In the genomic region with DNA sequence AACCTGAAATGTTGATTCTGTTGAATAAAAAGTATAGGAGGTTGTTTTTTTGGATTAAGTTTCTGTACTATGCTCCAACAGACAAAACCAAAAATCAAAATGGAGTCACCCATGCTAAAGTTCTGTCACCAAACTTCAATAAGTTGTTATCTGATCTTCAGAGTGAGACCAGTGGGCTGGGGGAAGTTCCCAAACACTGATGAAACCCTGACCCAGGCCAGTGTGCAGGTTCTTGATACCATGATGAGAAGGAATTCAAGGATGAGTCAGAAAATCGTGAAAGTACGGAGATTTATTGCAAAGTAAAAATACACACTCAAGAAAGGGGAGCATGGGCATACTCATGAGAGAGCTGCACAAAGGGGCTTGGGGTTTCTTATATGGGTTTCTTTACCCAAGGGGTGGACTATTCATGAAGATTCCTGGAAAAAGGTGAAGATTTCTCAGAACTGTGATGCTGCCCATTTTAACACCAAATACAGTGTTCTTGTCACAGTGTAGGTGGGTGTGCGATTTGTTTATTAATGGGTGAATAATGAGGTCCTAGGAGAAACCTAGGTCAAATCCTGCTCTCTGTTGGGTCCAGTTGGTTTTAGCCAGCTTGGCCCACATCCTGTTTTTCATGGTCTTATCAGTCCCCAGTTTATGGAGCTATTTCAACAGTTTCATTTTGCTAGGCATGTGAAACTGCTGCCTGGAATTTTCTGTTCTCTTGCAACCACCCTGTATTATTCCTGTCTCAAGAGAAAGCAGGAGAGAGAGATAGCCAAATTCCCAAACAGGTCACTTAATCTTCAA, we compare ENCODE assay signal across 1 cellular context.
TF ChIP-seq lines count a peak whose summit lies in the region.

No MANE protein-coding gene starts in this region.

TF ChIP-seq in K562, 482 proteins besides CTCF, POLR2A, EP300 and RAD21 (continued from another document and continues in another):
- TF ChIP-seq, protein P1, sequence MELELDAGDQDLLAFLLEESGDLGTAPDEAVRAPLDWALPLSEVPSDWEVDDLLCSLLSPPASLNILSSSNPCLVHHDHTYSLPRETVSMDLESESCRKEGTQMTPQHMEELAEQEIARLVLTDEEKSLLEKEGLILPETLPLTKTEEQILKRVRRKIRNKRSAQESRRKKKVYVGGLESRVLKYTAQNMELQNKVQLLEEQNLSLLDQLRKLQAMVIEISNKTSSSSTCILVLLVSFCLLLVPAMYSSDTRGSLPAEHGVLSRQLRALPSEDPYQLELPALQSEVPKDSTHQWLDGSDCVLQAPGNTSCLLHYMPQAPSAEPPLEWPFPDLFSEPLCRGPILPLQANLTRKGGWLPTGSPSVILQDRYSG (tag; conservative IDR thresholded peaks at IDR 0.05; ENCODE audit: low read depth) = peak; percentile 99
- TF ChIP-seq, protein P2, sequence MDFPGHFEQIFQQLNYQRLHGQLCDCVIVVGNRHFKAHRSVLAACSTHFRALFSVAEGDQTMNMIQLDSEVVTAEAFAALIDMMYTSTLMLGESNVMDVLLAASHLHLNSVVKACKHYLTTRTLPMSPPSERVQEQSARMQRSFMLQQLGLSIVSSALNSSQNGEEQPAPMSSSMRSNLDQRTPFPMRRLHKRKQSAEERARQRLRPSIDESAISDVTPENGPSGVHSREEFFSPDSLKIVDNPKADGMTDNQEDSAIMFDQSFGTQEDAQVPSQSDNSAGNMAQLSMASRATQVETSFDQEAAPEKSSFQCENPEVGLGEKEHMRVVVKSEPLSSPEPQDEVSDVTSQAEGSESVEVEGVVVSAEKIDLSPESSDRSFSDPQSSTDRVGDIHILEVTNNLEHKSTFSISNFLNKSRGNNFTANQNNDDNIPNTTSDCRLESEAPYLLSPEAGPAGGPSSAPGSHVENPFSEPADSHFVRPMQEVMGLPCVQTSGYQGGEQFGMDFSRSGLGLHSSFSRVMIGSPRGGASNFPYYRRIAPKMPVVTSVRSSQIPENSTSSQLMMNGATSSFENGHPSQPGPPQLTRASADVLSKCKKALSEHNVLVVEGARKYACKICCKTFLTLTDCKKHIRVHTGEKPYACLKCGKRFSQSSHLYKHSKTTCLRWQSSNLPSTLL (IDR thresholded peaks at IDR 0.05) = peak; percentile 94
- TF ChIP-seq, protein P3, sequence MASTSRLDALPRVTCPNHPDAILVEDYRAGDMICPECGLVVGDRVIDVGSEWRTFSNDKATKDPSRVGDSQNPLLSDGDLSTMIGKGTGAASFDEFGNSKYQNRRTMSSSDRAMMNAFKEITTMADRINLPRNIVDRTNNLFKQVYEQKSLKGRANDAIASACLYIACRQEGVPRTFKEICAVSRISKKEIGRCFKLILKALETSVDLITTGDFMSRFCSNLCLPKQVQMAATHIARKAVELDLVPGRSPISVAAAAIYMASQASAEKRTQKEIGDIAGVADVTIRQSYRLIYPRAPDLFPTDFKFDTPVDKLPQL (IDR thresholded peaks at IDR 0.05; ENCODE audit: extremely low read depth, insufficient read length) = no peak
- TF ChIP-seq, protein P4, sequence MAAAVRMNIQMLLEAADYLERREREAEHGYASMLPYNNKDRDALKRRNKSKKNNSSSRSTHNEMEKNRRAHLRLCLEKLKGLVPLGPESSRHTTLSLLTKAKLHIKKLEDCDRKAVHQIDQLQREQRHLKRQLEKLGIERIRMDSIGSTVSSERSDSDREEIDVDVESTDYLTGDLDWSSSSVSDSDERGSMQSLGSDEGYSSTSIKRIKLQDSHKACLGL (CRISPR knock-in tag; IDR thresholded peaks at IDR 0.05; ENCODE audit: borderline replicate concordance, poor library complexity, severe bottlenecking) = no peak
- TF ChIP-seq BMI1 (IDR thresholded peaks at IDR 0.05; ENCODE audit: low read length) (no peak), HMG20B (CRISPR knock-in tag; IDR thresholded peaks at IDR 0.05) (no peak), NRF1 (conservative IDR thresholded peaks at IDR 0.05 in 1 of 2, IDR thresholded peaks at IDR 0.05 in 1 of 2) (no peak), RBM15 (IDR thresholded peaks at IDR 0.05; ENCODE audit: insufficient read depth, low read length) (no peak), ZNF507 (tag; conservative IDR thresholded peaks at IDR 0.05) (peak; percentile 57), CBX2 (IDR thresholded peaks at IDR 0.05; ENCODE audit: insufficient read depth, low read length, poor library complexity, severe bottlenecking) (no peak), CBX5 (IDR thresholded peaks at IDR 0.05; ENCODE audit: borderline replicate concordance, low read depth) (no peak), ZNF212 (CRISPR knock-in tag; IDR thresholded peaks at IDR 0.05) (peak; percentile 95), ZNF354B (CRISPR knock-in tag; IDR thresholded peaks at IDR 0.05) (peak; percentile 90), NFATC3 (IDR thresholded peaks at IDR 0.05) (no peak), MYC (IDR thresholded peaks at IDR 0.05; ENCODE audit: low read depth, low read length) (no peak), MYC (CRISPR knock-in tag; IDR thresholded peaks at IDR 0.05; ENCODE audit: borderline replicate concordance, low read depth) (peak; percentile 82), ZNF766 (CRISPR knock-in tag; conservative IDR thresholded peaks at IDR 0.05) (peak; percentile 99), ZNF561 (CRISPR knock-in tag; conservative IDR thresholded peaks at IDR 0.05) (peak; percentile 93), ARID1B (IDR thresholded peaks at IDR 0.05) (peak; percentile 50), PCBP2 (IDR thresholded peaks at IDR 0.05; ENCODE audit: low read depth, low read length, poor library complexity, severe bottlenecking) (no peak), RFX1 (IDR thresholded peaks at IDR 0.05) (no peak)
- TF ChIP-seq, protein P5, sequence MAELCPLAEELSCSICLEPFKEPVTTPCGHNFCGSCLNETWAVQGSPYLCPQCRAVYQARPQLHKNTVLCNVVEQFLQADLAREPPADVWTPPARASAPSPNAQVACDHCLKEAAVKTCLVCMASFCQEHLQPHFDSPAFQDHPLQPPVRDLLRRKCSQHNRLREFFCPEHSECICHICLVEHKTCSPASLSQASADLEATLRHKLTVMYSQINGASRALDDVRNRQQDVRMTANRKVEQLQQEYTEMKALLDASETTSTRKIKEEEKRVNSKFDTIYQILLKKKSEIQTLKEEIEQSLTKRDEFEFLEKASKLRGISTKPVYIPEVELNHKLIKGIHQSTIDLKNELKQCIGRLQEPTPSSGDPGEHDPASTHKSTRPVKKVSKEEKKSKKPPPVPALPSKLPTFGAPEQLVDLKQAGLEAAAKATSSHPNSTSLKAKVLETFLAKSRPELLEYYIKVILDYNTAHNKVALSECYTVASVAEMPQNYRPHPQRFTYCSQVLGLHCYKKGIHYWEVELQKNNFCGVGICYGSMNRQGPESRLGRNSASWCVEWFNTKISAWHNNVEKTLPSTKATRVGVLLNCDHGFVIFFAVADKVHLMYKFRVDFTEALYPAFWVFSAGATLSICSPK (IDR thresholded peaks at IDR 0.05; ENCODE audit: borderline replicate concordance) = no peak
- TF ChIP-seq, protein P6, sequence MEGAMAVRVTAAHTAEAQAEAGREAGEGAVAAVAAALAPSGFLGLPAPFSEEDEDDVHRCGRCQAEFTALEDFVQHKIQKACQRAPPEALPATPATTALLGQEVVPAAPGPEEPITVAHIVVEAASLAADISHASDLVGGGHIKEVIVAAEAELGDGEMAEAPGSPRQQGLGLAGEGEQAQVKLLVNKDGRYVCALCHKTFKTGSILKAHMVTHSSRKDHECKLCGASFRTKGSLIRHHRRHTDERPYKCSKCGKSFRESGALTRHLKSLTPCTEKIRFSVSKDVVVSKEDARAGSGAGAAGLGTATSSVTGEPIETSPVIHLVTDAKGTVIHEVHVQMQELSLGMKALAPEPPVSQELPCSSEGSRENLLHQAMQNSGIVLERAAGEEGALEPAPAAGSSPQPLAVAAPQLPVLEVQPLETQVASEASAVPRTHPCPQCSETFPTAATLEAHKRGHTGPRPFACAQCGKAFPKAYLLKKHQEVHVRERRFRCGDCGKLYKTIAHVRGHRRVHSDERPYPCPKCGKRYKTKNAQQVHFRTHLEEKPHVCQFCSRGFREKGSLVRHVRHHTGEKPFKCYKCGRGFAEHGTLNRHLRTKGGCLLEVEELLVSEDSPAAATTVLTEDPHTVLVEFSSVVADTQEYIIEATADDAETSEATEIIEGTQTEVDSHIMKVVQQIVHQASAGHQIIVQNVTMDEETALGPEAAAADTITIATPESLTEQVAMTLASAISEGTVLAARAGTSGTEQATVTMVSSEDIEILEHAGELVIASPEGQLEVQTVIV (CRISPR knock-in tag; IDR thresholded peaks at IDR 0.05; ENCODE audit: borderline replicate concordance) = peak; percentile 75; the same call in 1 of the 2 replicates
- TF ChIP-seq, protein P7, sequence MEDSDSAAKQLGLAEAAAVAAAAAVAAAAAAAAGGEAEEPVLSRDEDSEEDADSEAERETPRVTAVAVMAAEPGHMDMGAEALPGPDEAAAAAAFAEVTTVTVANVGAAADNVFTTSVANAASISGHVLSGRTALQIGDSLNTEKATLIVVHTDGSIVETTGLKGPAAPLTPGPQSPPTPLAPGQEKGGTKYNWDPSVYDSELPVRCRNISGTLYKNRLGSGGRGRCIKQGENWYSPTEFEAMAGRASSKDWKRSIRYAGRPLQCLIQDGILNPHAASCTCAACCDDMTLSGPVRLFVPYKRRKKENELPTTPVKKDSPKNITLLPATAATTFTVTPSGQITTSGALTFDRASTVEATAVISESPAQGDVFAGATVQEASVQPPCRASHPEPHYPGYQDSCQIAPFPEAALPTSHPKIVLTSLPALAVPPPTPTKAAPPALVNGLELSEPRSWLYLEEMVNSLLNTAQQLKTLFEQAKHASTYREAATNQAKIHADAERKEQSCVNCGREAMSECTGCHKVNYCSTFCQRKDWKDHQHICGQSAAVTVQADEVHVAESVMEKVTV (CRISPR knock-in tag; IDR thresholded peaks at IDR 0.05) = peak; percentile 71
- TF ChIP-seq, protein P8, sequence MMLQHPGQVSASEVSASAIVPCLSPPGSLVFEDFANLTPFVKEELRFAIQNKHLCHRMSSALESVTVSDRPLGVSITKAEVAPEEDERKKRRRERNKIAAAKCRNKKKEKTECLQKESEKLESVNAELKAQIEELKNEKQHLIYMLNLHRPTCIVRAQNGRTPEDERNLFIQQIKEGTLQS (IDR thresholded peaks at IDR 0.05) = peak; percentile 70; the same call in 1 of the 2 replicates
- TF ChIP-seq, protein P8 (CRISPR knock-in tag; conservative IDR thresholded peaks at IDR 0.05) = no peak
- TF ChIP-seq, protein P9, sequence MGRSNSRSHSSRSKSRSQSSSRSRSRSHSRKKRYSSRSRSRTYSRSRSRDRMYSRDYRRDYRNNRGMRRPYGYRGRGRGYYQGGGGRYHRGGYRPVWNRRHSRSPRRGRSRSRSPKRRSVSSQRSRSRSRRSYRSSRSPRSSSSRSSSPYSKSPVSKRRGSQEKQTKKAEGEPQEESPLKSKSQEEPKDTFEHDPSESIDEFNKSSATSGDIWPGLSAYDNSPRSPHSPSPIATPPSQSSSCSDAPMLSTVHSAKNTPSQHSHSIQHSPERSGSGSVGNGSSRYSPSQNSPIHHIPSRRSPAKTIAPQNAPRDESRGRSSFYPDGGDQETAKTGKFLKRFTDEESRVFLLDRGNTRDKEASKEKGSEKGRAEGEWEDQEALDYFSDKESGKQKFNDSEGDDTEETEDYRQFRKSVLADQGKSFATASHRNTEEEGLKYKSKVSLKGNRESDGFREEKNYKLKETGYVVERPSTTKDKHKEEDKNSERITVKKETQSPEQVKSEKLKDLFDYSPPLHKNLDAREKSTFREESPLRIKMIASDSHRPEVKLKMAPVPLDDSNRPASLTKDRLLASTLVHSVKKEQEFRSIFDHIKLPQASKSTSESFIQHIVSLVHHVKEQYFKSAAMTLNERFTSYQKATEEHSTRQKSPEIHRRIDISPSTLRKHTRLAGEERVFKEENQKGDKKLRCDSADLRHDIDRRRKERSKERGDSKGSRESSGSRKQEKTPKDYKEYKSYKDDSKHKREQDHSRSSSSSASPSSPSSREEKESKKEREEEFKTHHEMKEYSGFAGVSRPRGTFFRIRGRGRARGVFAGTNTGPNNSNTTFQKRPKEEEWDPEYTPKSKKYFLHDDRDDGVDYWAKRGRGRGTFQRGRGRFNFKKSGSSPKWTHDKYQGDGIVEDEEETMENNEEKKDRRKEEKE (IDR thresholded peaks at IDR 0.05; ENCODE audit: borderline replicate concordance in 1 of 2, control insufficient read depth in 1 of 2, low read depth in 2 of 2, low read length in 1 of 2) = no peak
- TF ChIP-seq, protein P10, sequence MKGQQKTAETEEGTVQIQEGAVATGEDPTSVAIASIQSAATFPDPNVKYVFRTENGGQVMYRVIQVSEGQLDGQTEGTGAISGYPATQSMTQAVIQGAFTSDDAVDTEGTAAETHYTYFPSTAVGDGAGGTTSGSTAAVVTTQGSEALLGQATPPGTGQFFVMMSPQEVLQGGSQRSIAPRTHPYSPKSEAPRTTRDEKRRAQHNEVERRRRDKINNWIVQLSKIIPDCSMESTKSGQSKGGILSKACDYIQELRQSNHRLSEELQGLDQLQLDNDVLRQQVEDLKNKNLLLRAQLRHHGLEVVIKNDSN (CRISPR knock-in tag; IDR thresholded peaks at IDR 0.05) = no peak
- TF ChIP-seq, protein P11, sequence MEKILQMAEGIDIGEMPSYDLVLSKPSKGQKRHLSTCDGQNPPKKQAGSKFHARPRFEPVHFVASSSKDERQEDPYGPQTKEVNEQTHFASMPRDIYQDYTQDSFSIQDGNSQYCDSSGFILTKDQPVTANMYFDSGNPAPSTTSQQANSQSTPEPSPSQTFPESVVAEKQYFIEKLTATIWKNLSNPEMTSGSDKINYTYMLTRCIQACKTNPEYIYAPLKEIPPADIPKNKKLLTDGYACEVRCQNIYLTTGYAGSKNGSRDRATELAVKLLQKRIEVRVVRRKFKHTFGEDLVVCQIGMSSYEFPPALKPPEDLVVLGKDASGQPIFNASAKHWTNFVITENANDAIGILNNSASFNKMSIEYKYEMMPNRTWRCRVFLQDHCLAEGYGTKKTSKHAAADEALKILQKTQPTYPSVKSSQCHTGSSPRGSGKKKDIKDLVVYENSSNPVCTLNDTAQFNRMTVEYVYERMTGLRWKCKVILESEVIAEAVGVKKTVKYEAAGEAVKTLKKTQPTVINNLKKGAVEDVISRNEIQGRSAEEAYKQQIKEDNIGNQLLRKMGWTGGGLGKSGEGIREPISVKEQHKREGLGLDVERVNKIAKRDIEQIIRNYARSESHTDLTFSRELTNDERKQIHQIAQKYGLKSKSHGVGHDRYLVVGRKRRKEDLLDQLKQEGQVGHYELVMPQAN (IDR thresholded peaks at IDR 0.05; ENCODE audit: borderline replicate concordance) = no peak
- TF ChIP-seq, protein P12, sequence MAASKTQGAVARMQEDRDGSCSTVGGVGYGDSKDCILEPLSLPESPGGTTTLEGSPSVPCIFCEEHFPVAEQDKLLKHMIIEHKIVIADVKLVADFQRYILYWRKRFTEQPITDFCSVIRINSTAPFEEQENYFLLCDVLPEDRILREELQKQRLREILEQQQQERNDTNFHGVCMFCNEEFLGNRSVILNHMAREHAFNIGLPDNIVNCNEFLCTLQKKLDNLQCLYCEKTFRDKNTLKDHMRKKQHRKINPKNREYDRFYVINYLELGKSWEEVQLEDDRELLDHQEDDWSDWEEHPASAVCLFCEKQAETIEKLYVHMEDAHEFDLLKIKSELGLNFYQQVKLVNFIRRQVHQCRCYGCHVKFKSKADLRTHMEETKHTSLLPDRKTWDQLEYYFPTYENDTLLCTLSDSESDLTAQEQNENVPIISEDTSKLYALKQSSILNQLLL (CRISPR knock-in tag; IDR thresholded peaks at IDR 0.05; ENCODE audit: borderline replicate concordance) = no peak
- TF ChIP-seq, protein P13, sequence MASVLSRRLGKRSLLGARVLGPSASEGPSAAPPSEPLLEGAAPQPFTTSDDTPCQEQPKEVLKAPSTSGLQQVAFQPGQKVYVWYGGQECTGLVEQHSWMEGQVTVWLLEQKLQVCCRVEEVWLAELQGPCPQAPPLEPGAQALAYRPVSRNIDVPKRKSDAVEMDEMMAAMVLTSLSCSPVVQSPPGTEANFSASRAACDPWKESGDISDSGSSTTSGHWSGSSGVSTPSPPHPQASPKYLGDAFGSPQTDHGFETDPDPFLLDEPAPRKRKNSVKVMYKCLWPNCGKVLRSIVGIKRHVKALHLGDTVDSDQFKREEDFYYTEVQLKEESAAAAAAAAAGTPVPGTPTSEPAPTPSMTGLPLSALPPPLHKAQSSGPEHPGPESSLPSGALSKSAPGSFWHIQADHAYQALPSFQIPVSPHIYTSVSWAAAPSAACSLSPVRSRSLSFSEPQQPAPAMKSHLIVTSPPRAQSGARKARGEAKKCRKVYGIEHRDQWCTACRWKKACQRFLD (CRISPR knock-in tag; IDR thresholded peaks at IDR 0.05) = peak; percentile 100
